18 cellular contexts compared by ENCODE assay signal in genomic region chr1:14732726-14733052, GRCh38.
DNase-seq lines count a peak whose midpoint lies in the region; ATAC-seq and TF ChIP-seq lines count a peak whose summit lies in the region.
"Had no signal": no experiment of that assay in that cellular context is flagged by ENCODE, and none has a peak within 500 bp of the region (broad histone marks: within the 10 kb centered on the region; RNA-seq: fewer than 3 reads in every experiment).

No MANE protein-coding gene starts in this region.

- H3K4me1 ChIP-seq in DOHH2 (ENCODE audit: control insufficient read depth, low read length) = peaks cover 53% of the 10 kb centered on the region
- H3K4me1 ChIP-seq in OCI-LY7 (ENCODE audit: insufficient read depth, low read length, poor library complexity, severe bottlenecking) = peaks cover 44% of the 10 kb centered on the region
- H3K4me1 ChIP-seq in esophagus (ENCODE audit: control insufficient read depth in 2 of 2, insufficient read depth in 2 of 2, low read length in 1 of 2) = peaks cover 4 to 6% of the 10 kb centered on the region in 2 donors
- no peaks in the 10 kb centered on the region for H3K4me1 ChIP-seq in testis

- peak overlapping the region; percentile 65 for H3K4me2 ChIP-seq in DOHH2 (ENCODE audit: low read length)
- H3K4me2 ChIP-seq in OCI-LY7 (ENCODE audit: low read length) = peak overlapping the region; percentile 80

- intact Hi-C loops in OCI-LY7 (cut with micrococcal nuclease; ENCODE audit: unreplicated experiment) = loop anchor here (1.0 to 2.0 kb wide), 2 partner anchors 60 to 128 kb away; no protein-coding TSS in a partner anchor
- intact Hi-C loops in testis (cut with DNase I; ENCODE audit: low total_unique reads) = no loop called here

- H3K79me2 ChIP-seq in DOHH2 (ENCODE audit: control insufficient read depth, low read length) = peaks cover 66% of the 10 kb centered on the region
- peaks cover 77% of the 10 kb centered on the region for H3K79me2 ChIP-seq in OCI-LY7 (ENCODE audit: insufficient read depth, low read depth, low read length)

- H3K27me3 Mint-ChIP-seq in nephron (ENCODE audit: low read depth) = peaks cover 32% of the 10 kb centered on the region

- no peak overlapping the region for H3K27ac ChIP-seq in DOHH2 (ENCODE audit: low read depth, low read length)
- H3K27ac ChIP-seq in OCI-LY7 (ENCODE audit: low read depth, low read length, poor library complexity, severe bottlenecking) = peak overlapping the region; percentile 98
- H3K27ac ChIP-seq in esophagus (ENCODE audit: low read depth in 2 of 2, low read length in 1 of 2) = peak overlapping the region; percentile 88 to 92
- H3K27ac ChIP-seq in testis = no peak overlapping the region
- H3K27ac ChIP-seq: gastroesophageal sphincter had no signal

- H4K20me1 ChIP-seq in DOHH2 (ENCODE audit: control insufficient read depth, insufficient read depth, low read depth, low read length) (no peaks in the 10 kb centered on the region), OCI-LY7 (ENCODE audit: insufficient read depth, low read length) (no peaks in the 10 kb centered on the region)

- H3K4me3 ChIP-seq in DOHH2 (ENCODE audit: low read length) (peak overlapping the region; percentile 78), OCI-LY7 (ENCODE audit: low read depth, low read length, poor library complexity, severe bottlenecking) (peak overlapping the region; percentile 93), esophagus (ENCODE audit: low read depth in 1 of 2, low read length in 2 of 2) (no peak overlapping the region), testis (no peak overlapping the region)
- H3K4me3 ChIP-seq: gastroesophageal sphincter, SJSA1 had no signal

- no peak for ATAC-seq in HG03025 (IDR thresholded peaks at IDR 0.05; ENCODE audit: low FRiP score, unreplicated experiment)
- ATAC-seq in GM21786 (IDR thresholded peaks at IDR 0.05; ENCODE audit: unreplicated experiment) = no peak
- ATAC-seq: activated CD8-positive, alpha-beta memory T cell treated with anti-CD3 and anti-CD28 coated beads, Interleukin-2, amount 10 ng/mL, durations not matched to agents 7 days and 5 days had no signal

- H3K9me2 ChIP-seq in DOHH2 (replicated peaks; ENCODE audit: control insufficient read depth, low read length) (no peaks in the 10 kb centered on the region), OCI-LY7 (ENCODE audit: insufficient read depth, low read length) (no peaks in the 10 kb centered on the region)

- TF ChIP-seq POLR2A in testis (IDR thresholded peaks at IDR 0.05) = no peak

- H2AFZ ChIP-seq in OCI-LY7 (ENCODE audit: low read length) = no peak overlapping the region; the same call in 1 of the 2 replicates

- peak overlapping the region; percentile 62 to 84 (median 64) for H3K27ac Mint-ChIP-seq in nephron
- H3K27ac Mint-ChIP-seq: activated CD8-positive, alpha-beta memory T cell treated with anti-CD3 and anti-CD28 coated beads, Interleukin-2, amount 10 ng/mL, durations not matched to agents 7 days and 5 days; naive B cell had no signal

- H3F3A ChIP-seq in DOHH2 (ENCODE audit: control insufficient read depth, insufficient read depth) = peaks cover 20% of the 10 kb centered on the region

- H3K4me1 Mint-ChIP-seq in nephron = peaks cover 23% of the 10 kb centered on the region
- H3K4me1 Mint-ChIP-seq: activated CD8-positive, alpha-beta memory T cell treated with anti-CD3 and anti-CD28 coated beads, Interleukin-2, amount 10 ng/mL, durations not matched to agents 7 days and 5 days had no signal

- CTCF ChIA-PET in OCI-LY7 (lab: Charles Lee; ENCODE audit: unreplicated experiment) = no interaction called here

- no peaks in the 10 kb centered on the region for H3K36me3 Mint-ChIP-seq in nephron (ENCODE audit: low read depth)
- H3K36me3 Mint-ChIP-seq: activated CD8-positive, alpha-beta memory T cell treated with anti-CD3 and anti-CD28 coated beads, Interleukin-2, amount 10 ng/mL, durations not matched to agents 7 days and 5 days; CD14-positive monocyte; naive B cell had no signal

- H3K4me3 Mint-ChIP-seq in nephron = peak overlapping the region in 1 of 3 experiments; percentile 52
- H3K4me3 Mint-ChIP-seq: activated CD8-positive, alpha-beta memory T cell treated with anti-CD3 and anti-CD28 coated beads, Interleukin-2, amount 10 ng/mL, durations not matched to agents 7 days and 5 days; CD14-positive monocyte; naive B cell had no signal

- WGBS in esophagus, 2 donors = 46 to 47% methylated on average over 5 of the region's 5 CpGs
- WGBS in testis, 2 donors = 63 to 65% methylated on average over 5 of the region's 5 CpGs

- TF ChIP-seq CTCF in DOHH2 (IDR thresholded peaks at IDR 0.05; ENCODE audit: low read depth, low read length, poor library complexity, severe bottlenecking) = no peak
- TF ChIP-seq CTCF in OCI-LY7 (conservative IDR thresholded peaks at IDR 0.05; ENCODE audit: low read length) = no peak
- no peak for TF ChIP-seq CTCF in nephron (IDR thresholded peaks at IDR 0.05; ENCODE audit: unreplicated experiment in 3 of 3)
- no peak for TF ChIP-seq CTCF in testis (IDR thresholded peaks at IDR 0.05)

- H3K36me3 ChIP-seq in DOHH2 (ENCODE audit: control insufficient read depth, low read length) (peaks cover 21% of the 10 kb centered on the region), OCI-LY7 (ENCODE audit: insufficient read depth, low read length) (peaks cover 40% of the 10 kb centered on the region), esophagus (ENCODE audit: control insufficient read depth in 2 of 2, insufficient read depth in 2 of 2, low read length in 1 of 2) (no peaks in the 10 kb centered on the region), testis (ENCODE audit: low read depth, missing control alignments) (no peaks in the 10 kb centered on the region)
- H3K36me3 ChIP-seq: gastroesophageal sphincter, SJSA1 had no signal

- H3K9me3 ChIP-seq in DOHH2 (ENCODE audit: control insufficient read depth, insufficient read depth, low read length) (no peaks in the 10 kb centered on the region), OCI-LY7 (ENCODE audit: low read length) (no peaks in the 10 kb centered on the region), esophagus (ENCODE audit: control insufficient read depth in 2 of 2, insufficient read depth in 1 of 2, low read depth in 1 of 2, low read length in 1 of 2) (peaks cover 0 to 2% of the 10 kb centered on the region in 2 donors), testis (no peaks in the 10 kb centered on the region)
- H3K9me3 ChIP-seq: gastroesophageal sphincter, SJSA1 had no signal

- no TSS peak for BruUV-seq in OCI-LY7 (replicated peaks; lab: Mats Ljungman, UMichigan)

- no peaks in the 10 kb centered on the region for H3K27me3 ChIP-seq in DOHH2 (ENCODE audit: control insufficient read depth, low read length)
- H3K27me3 ChIP-seq in esophagus (ENCODE audit: control insufficient read depth in 1 of 2, insufficient read depth in 2 of 2, low read length in 2 of 2) = peaks cover 0 to 4% of the 10 kb centered on the region in 2 donors
- no peaks in the 10 kb centered on the region for H3K27me3 ChIP-seq in testis
- H3K27me3 ChIP-seq: SJSA1 had no signal

- POLR2A ChIA-PET in OCI-LY7 (lab: Charles Lee) = interaction anchor here (0.7 kb wide), 1 partner anchor 60 kb away, joined by 3 read pairs; no protein-coding TSS in a partner anchor

- DNase-seq in OCI-LY7 (ENCODE audit: low spot score) (no peak), NCI-H2196 (lab: John Stamatoyannopoulos, UW; ENCODE audit: unreplicated experiment) (no peak), testis (no peak)
- DNase-seq: activated CD8-positive, alpha-beta memory T cell treated with anti-CD3 and anti-CD28 coated beads, Interleukin-2, amount 10 ng/mL, durations not matched to agents 7 days and 5 days; activated effector memory CD4-positive, alpha-beta T cell treated with anti-CD3 and anti-CD28 coated beads, Interleukin-2, amount 50 U/mL, for 16 hours; HFFc6; naive B cell; NCI-H446; stimulated activated naive CD4-positive, alpha-beta T cell; T1000 had no signal

- H3K9me3 Mint-ChIP-seq in nephron = no peaks in the 10 kb centered on the region
- H3K9me3 Mint-ChIP-seq: HFFc6 had no signal

Comparison
In these comparisons a context has a peak if more than half of its experiments do, and no peak if none do; other contexts are left out.
1. H3K27ac ChIP-seq: peak in OCI-LY7 (single experiment) and esophagus (2 of 2); none in DOHH2 (single experiment) and testis (0 of 2).
2. H3K4me3 ChIP-seq: peak in DOHH2 (single experiment) and OCI-LY7 (single experiment); none in esophagus (0 of 2) and testis (0 of 2).